In genomic region chr11:128399186-128399585, GRCh38 we compare ENCODE assay signal across 10 cellular contexts.
DNase-seq lines count a peak whose midpoint lies in the region; ATAC-seq and TF ChIP-seq lines count a peak whose summit lies in the region.
"Had no signal": no experiment of that assay in that cellular context is flagged by ENCODE, and none has a peak within 500 bp of the region (broad histone marks: within the 10 kb centered on the region; RNA-seq: fewer than 3 reads in every experiment).

No MANE protein-coding gene starts in this region.

- no peaks in the 10 kb centered on the region for H3K27me3 Mint-ChIP-seq in CD4-positive, alpha-beta T cell

- peaks cover 25% of the 10 kb centered on the region for H3K4me1 Mint-ChIP-seq in CD4-positive, alpha-beta T cell (ENCODE audit: low read depth)

- POLR2A ChIA-PET in CD4-positive, alpha-beta T cell (lab: Charles Lee) = interaction anchor here (1.2 kb wide), 2 partner anchors 18 to 23 kb away, joined by 3 to 4 read pairs; no protein-coding TSS in a partner anchor

- no peak overlapping the region for H3K9ac ChIP-seq in Karpas-422 (ENCODE audit: low read length)

- no peaks in the 10 kb centered on the region for H3K9me2 ChIP-seq in Karpas-422 (replicated peaks; ENCODE audit: insufficient read depth, low read length)

- H3K4me2 ChIP-seq in Karpas-422 (ENCODE audit: low read depth, low read length, poor library complexity, severe bottlenecking) = peak overlapping the region; percentile 49

- CTCF ChIA-PET in CD4-positive, alpha-beta T cell (lab: Charles Lee) = interaction anchor here (1.0 to 1.5 kb wide), 2 partner anchors 39 to 109 kb away, joined by 3 read pairs; no protein-coding TSS in a partner anchor

- no peaks in the 10 kb centered on the region for H3K27me3 ChIP-seq in CD4-positive, alpha-beta T cell (ENCODE audit: control insufficient read depth, insufficient read depth, low read length)
- H3K27me3 ChIP-seq in Karpas-422 (ENCODE audit: low read length) = no peaks in the 10 kb centered on the region
- H3K27me3 ChIP-seq: adrenal gland, tibial artery had no signal

- H3K9me3 Mint-ChIP-seq in CD4-positive, alpha-beta T cell = no peaks in the 10 kb centered on the region

- H3K4me1 ChIP-seq in Karpas-422 (ENCODE audit: low read length) = peaks cover 18% of the 10 kb centered on the region
- H3K4me1 ChIP-seq: tibial artery had no signal

- H3K27ac Mint-ChIP-seq in CD4-positive, alpha-beta T cell = peak overlapping the region; percentile 21

- H3K4me3 ChIP-seq in Karpas-422 (ENCODE audit: low read length) (0 out of 2 replicates have a peak overlapping the region, but pooled peaks have one; percentile 25), fibroblast of mammary gland (ENCODE audit: control insufficient read depth, low read depth, low read length) (no peak overlapping the region)
- H3K4me3 ChIP-seq: adrenal gland, tibial artery had no signal

- H3K4me3 Mint-ChIP-seq in CD4-positive, alpha-beta T cell = no peak overlapping the region

- H3K36me3 ChIP-seq in Karpas-422 (ENCODE audit: insufficient read depth, low read length) = no peaks in the 10 kb centered on the region
- H3K36me3 ChIP-seq: adrenal gland, tibial artery had no signal

- no peaks in the 10 kb centered on the region for H3K36me3 Mint-ChIP-seq in CD4-positive, alpha-beta T cell (ENCODE audit: low read depth)

- DNase-seq in CD4-positive, alpha-beta T cell = no peak
- DNase-seq in Karpas-422 (peak; percentile 57), fibroblast of mammary gland (ENCODE audit: low read depth) (peak; percentile 77), NCI-H1436 (lab: John Stamatoyannopoulos, UW) (no peak), omental fat pad (ENCODE audit: low spot score) (no peak), NCI-H748 treated with DMSO at 0.1 percent for 48 hours (lab: John Stamatoyannopoulos, UW) (no peak)
- DNase-seq in activated CD4-positive, alpha-beta T cell treated with anti-CD3 and anti-CD28 coated beads, Interleukin-2, amount 50 U/mL, for 4 hours = no peak
- DNase-seq: adrenal gland, tibial artery had no signal

- H3K9me3 ChIP-seq in CD4-positive, alpha-beta T cell (ENCODE audit: control insufficient read depth, low read length) = no peaks in the 10 kb centered on the region
- H3K9me3 ChIP-seq in Karpas-422 (ENCODE audit: low read length) = no peaks in the 10 kb centered on the region
- H3K9me3 ChIP-seq: adrenal gland, tibial artery had no signal

- no peak for TF ChIP-seq CTCF in CD4-positive, alpha-beta T cell (IDR thresholded peaks at IDR 0.05)
- TF ChIP-seq CTCF in fibroblast of mammary gland (conservative IDR thresholded peaks at IDR 0.05; ENCODE audit: control insufficient read depth, insufficient read depth, low read depth, low read length) (no peak), omental fat pad (IDR thresholded peaks at IDR 0.05) (no peak)

- no peak overlapping the region for H2AFZ ChIP-seq in Karpas-422 (ENCODE audit: low read length)

- H4K20me1 ChIP-seq in Karpas-422 (ENCODE audit: insufficient read depth, low read depth, low read length) = no peaks in the 10 kb centered on the region

- no peak overlapping the region for H3K27ac ChIP-seq in CD4-positive, alpha-beta T cell (ENCODE audit: low read depth, low read length)
- H3K27ac ChIP-seq in Karpas-422 (ENCODE audit: low read length) = 0 out of 2 replicates have a peak overlapping the region, but pooled peaks have one; percentile 40
- H3K27ac ChIP-seq: adrenal gland, tibial artery had no signal

- no peak for ATAC-seq in CD4-positive, alpha-beta T cell (ENCODE audit: poor library complexity)
- peak; percentile 80 for ATAC-seq in GM21423 (IDR thresholded peaks at IDR 0.05; ENCODE audit: unreplicated experiment)
- no peak for ATAC-seq in omental fat pad (ENCODE audit: low FRiP score)

- H3K79me2 ChIP-seq in Karpas-422 (ENCODE audit: low read length) = no peaks in the 10 kb centered on the region

- intact Hi-C loops in CD4-positive, alpha-beta T cell (cut with DNase I, micrococcal nuclease) = no loop called here

Comparison
In these comparisons a context has a peak if more than half of its experiments do, and no peak if none do; other contexts are left out.
1. DNase-seq: peak in Karpas-422 (single experiment) and fibroblast of mammary gland (single experiment); none in CD4-positive, alpha-beta T cell (0 of 10), NCI-H1436 (single experiment), omental fat pad (single experiment), NCI-H748 treated with DMSO at 0.1 percent for 48 hours (single experiment) and activated CD4-positive, alpha-beta T cell treated with anti-CD3 and anti-CD28 coated beads, Interleukin-2, amount 50 U/mL, for 4 hours (0 of 2).